In the genomic region with DNA sequence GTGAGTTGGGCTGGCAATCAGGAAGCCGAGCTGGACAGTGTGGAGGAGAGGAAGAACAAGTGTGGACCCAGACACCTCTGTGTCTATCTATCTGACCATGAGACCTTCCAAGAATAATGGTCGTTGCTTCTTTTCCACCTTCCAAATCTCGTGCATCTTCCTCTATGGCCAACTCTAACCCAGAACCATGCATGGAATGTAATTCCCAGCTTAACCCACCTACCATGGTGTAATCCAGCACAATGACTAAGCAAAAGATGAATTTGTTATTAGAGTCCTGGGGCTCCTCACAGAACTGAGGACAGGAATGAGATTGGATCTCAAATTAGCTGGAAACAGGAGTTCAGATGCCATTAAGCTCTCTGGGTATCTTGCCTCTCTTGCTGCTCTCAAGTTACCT, we compare ENCODE assay signal across 16 cellular contexts. TPM values are rescaled to one million over a fixed set of nuclear protein-coding genes. Genes with fewer than 3 reads are reported as not detected.
A peak's percentile ranks its signal among the peaks of the same experiment; 100 is the strongest.
DNase-seq lines count a peak whose midpoint lies in the region; ATAC-seq and TF ChIP-seq lines count a peak whose summit lies in the region.
"Had no signal": no experiment of that assay in that cellular context is flagged by ENCODE, and none has a peak within 500 bp of the region (broad histone marks: within the 10 kb centered on the region; RNA-seq: fewer than 3 reads in every experiment).

No MANE protein-coding gene starts in this region.

- intact Hi-C loops in left cardiac atrium (cut with DNase I): loop anchor here in 1 of 2 donors (10.0 kb wide), 1 partner anchor 485 kb away; no protein-coding TSS in a partner anchor

- no peaks in the 10 kb centered on the region for H3K27me3 ChIP-seq in mesendoderm (ENCODE audit: insufficient read depth, low read length, poor library complexity)

- no peaks in the 10 kb centered on the region for H3K79me1 ChIP-seq in mesendoderm (ENCODE audit: low read length)

- no peak overlapping the region for H3K18ac ChIP-seq in mesendoderm (ENCODE audit: low read length)

- H3K27ac ChIP-seq in mesendoderm (ENCODE audit: low read depth, low read length): no peak overlapping the region

- H2BK120ac ChIP-seq in mesendoderm (ENCODE audit: low read depth, low read length): peak overlapping the region; percentile 36

- peak; percentile 74 for DNase-seq in AG10803 (ENCODE audit: low read depth)
- DNase-seq in cardiac fibroblast (ENCODE audit: low read depth in 2 of 2): peak; percentile 51 to 57
- peak; percentile 45 for DNase-seq in mesendoderm
- DNase-seq in left cardiac atrium: no peak
- no peak for DNase-seq in NOMO-1 (lab: John Stamatoyannopoulos, UW; ENCODE audit: unreplicated experiment in 2 of 2)
- DNase-seq: activated CD4-positive, alpha-beta T cell treated with anti-CD3 and anti-CD28 coated beads for 48 hours; activated naive CD4-positive, alpha-beta T cell treated with anti-CD3 and anti-CD28 coated beads for 36 hours; activated T-cell treated with anti-CD3 and anti-CD28 coated beads for 4 hours; GDM1; KBM-7; NCI-H1092; NCI-H82 had no signal

- no peak for TF ChIP-seq EP300 in Ishikawa (IDR thresholded peaks at IDR 0.05; ENCODE audit: borderline replicate concordance)

- no peaks in the 10 kb centered on the region for H3K36me3 ChIP-seq in mesendoderm (ENCODE audit: control insufficient read depth, insufficient read depth, low read length)

- no peaks in the 10 kb centered on the region for H3K79me2 ChIP-seq in mesendoderm (ENCODE audit: control insufficient read depth, insufficient read depth, low read length)

- H4K5ac ChIP-seq in mesendoderm (ENCODE audit: low read length): no peak overlapping the region

- H2BK5ac ChIP-seq in mesendoderm (ENCODE audit: low read length): no peak overlapping the region

- ATAC-seq in left cardiac atrium: no peak
- ATAC-seq in HG03354 (IDR thresholded peaks at IDR 0.05; ENCODE audit: poor library complexity, severe bottlenecking, unreplicated experiment): no peak
- ATAC-seq in GM19395 (IDR thresholded peaks at IDR 0.05; ENCODE audit: unreplicated experiment): no peak
- ATAC-seq: sciatic nerve had no signal

- TF ChIP-seq CTCF in AG10803 (conservative IDR thresholded peaks at IDR 0.05; ENCODE audit: low read length) (no peak), cardiac fibroblast (IDR thresholded peaks at IDR 0.05; ENCODE audit: low read depth, low read length) (no peak)

- no peak overlapping the region for H3K9ac ChIP-seq in mesendoderm (ENCODE audit: low read length)

- H3K4ac ChIP-seq in mesendoderm (ENCODE audit: low read depth, low read length): peak overlapping the region; percentile 89

- TF ChIP-seq RAD21 in Ishikawa (IDR thresholded peaks at IDR 0.05; ENCODE audit: low read depth): no peak

- no peak overlapping the region for H3K23ac ChIP-seq in mesendoderm (ENCODE audit: low read length)

- WGBS in mesendoderm (ENCODE audit: extremely low coverage, insufficient coverage, low lambda C conversion rate): no CpG with 5 or more reads among the region's 3 CpGs

- H3K4me2 ChIP-seq in mesendoderm (ENCODE audit: low read length): no peak overlapping the region

- H2BK15ac ChIP-seq in mesendoderm (replicated peaks; ENCODE audit: low read depth): no peak overlapping the region

- no peak overlapping the region for H2AK5ac ChIP-seq in mesendoderm (ENCODE audit: low read length)

- H4K8ac ChIP-seq in mesendoderm (ENCODE audit: low read depth, low read length): no peak overlapping the region

- H3K56ac ChIP-seq in mesendoderm (ENCODE audit: low read length): no peak overlapping the region

- peaks cover 3% of the 10 kb centered on the region for H3K4me1 ChIP-seq in mesendoderm (ENCODE audit: control insufficient read depth, low read depth, low read length)

- H3K4me3 ChIP-seq in AG10803 (ENCODE audit: low read length): no peak overlapping the region
- H3K4me3 ChIP-seq in cardiac fibroblast (replicated peaks in 1 of 2; ENCODE audit: low read depth in 2 of 2, low read length in 2 of 2): no peak overlapping the region
- H3K4me3 ChIP-seq in mesendoderm (ENCODE audit: low read length): no peak overlapping the region

TF ChIP-seq in Ishikawa, 13 proteins besides CTCF, POLR2A, EP300 and RAD21:
- TF ChIP-seq CREB1 (IDR thresholded peaks at IDR 0.05; ENCODE audit: low read depth) (no peak), TEAD4 (IDR thresholded peaks at IDR 0.05) (peak; percentile 37; the same call in 1 of the 2 replicates)

RNA-seq across cellular contexts. Expression of gene TMEM184C, which starts 17.4 kb away (rescaled TPM):
- 14.4 TPM for polyA plus RNA-seq in mesendoderm (2013, experiment 1 of 2)
- 14.5 TPM for polyA plus RNA-seq in mesendoderm (2013, experiment 2 of 2)
- 10 to 100 TPM; 24.6 to 28.0 TPM for total RNA-seq in left cardiac atrium

Comparison
In these comparisons a context has a peak if more than half of its experiments do, and no peak if none do; other contexts are left out.
1. DNase-seq: peak in AG10803 (single experiment), cardiac fibroblast (2 of 2) and mesendoderm (single experiment); none in left cardiac atrium (single experiment) and NOMO-1 (0 of 2).